Comparison of ENCODE assay signal across 1 cellular context in the genomic region with DNA sequence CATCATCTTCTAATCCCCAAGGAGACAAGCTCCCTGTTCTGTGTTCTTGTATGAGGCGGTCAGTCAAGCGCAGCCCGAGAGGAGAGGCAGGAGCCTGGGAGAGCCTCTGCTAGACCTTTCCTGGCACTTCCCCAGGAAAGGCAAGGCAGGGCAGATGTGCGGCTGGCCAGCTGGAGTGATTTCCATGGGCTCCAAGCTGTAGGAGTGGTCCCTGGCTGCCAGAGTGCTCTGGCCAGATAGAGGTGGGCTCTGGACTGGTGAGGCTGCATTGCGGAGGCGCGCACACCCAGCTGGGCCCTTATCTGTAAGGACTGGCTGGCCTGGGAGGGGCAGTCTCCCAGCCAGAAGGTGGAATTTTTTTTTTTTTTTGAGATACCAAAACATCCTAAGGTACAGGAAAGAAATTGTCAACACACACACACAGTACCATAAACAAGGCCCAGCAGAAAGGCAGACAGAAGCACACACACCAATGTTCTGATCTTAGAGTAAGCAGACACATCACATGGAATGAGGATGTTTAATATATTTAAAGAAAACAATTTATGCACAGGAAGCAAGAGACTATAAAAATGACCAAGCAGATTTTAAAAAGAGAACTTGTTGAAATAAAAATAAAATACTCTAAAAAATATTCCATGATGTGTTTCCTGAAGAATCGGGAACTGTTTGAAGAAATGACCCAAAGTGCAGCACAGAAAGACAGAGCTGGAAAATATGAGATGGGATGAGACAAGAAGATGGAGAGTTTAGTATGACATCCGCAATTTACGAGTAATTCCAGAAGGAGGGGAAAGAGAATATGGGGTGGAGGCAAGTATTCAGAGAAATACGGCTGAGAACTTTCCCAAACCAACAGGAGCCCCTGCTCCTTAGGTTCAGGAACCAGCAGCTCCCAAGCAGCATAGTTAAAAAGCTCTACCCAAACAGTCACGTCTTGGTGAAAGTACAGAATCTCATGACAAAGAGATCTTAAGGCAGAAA.
TF ChIP-seq lines count a peak whose summit lies in the region.

No MANE protein-coding gene starts in this region.

TF ChIP-seq in H1, 55 proteins besides CTCF, POLR2A, EP300 and RAD21:
- TF ChIP-seq TAF1 (IDR thresholded peaks at IDR 0.05; ENCODE audit: low read depth, low read length) (no peak), KDM4A (IDR thresholded peaks at IDR 0.05; ENCODE audit: low read depth, low read length, severe bottlenecking) (no peak), TBP (IDR thresholded peaks at IDR 0.05; ENCODE audit: low read depth, low read length) (no peak), SUZ12 (IDR thresholded peaks at IDR 0.05; ENCODE audit: low read length) (no peak)
